In genomic region chr20:11912013-11912663, GRCh38 we compare ENCODE assay signal across 8 cellular contexts. TPM values are rescaled to one million over a fixed set of nuclear protein-coding genes. Genes with fewer than 3 reads are reported as not detected.
DNase-seq lines count a peak whose midpoint lies in the region; ATAC-seq and TF ChIP-seq lines count a peak whose summit lies in the region.

No MANE protein-coding gene starts in this region.

- H3K9me3 ChIP-seq in endodermal cell (ENCODE audit: control insufficient read depth, low read length) (no peaks in the 10 kb centered on the region), parathyroid adenoma (ENCODE audit: control insufficient read depth, low read length) (no peaks in the 10 kb centered on the region), tibial artery (no peaks in the 10 kb centered on the region), gastroesophageal sphincter (no peaks in the 10 kb centered on the region)

- ATAC-seq in GM18870 (IDR thresholded peaks at IDR 0.05; ENCODE audit: unreplicated experiment): no peak
- ATAC-seq in gastroesophageal sphincter: no peak

- no peak overlapping the region for H3K4me3 Mint-ChIP-seq in endodermal cell

- H3K27me3 Mint-ChIP-seq in endodermal cell (ENCODE audit: insufficient read depth): no peaks in the 10 kb centered on the region

- TF ChIP-seq EP300 in gastroesophageal sphincter (IDR thresholded peaks at IDR 0.05): no peak

- intact Hi-C loops in tibial artery (cut with DNase I; ENCODE audit: low total_unique reads): no loop called here

- no peak overlapping the region for H2AFZ ChIP-seq in parathyroid adenoma

- H3K36me3 Mint-ChIP-seq in endodermal cell (ENCODE audit: low read depth): no peaks in the 10 kb centered on the region

- H3K27ac Mint-ChIP-seq in endodermal cell: no peak overlapping the region

- DNase-seq in NCI-H510A treated with DMSO at 0.1 percent for 48 hours (lab: John Stamatoyannopoulos, UW) (peak; percentile 30), NCI-H510A (lab: John Stamatoyannopoulos, UW) (no peak), NAMALWA (ENCODE audit: low spot score) (peak; percentile 23), endodermal cell (peak; percentile 59), tibial artery (no peak)

- H3K4me3 ChIP-seq in endodermal cell (ENCODE audit: low read length): no peak overlapping the region
- no peak overlapping the region for H3K4me3 ChIP-seq in parathyroid adenoma (ENCODE audit: low read depth, low read length)
- no peak overlapping the region for H3K4me3 ChIP-seq in tibial artery
- H3K4me3 ChIP-seq in gastroesophageal sphincter: no peak overlapping the region

- H3K36me3 ChIP-seq in endodermal cell (ENCODE audit: control insufficient read depth, insufficient read depth, low read length) (no peaks in the 10 kb centered on the region), parathyroid adenoma (ENCODE audit: control insufficient read depth, insufficient read depth, low read length) (no peaks in the 10 kb centered on the region), tibial artery (no peaks in the 10 kb centered on the region), gastroesophageal sphincter (no peaks in the 10 kb centered on the region)

- 83 to 94% methylated on average over 1 to 4 of the region's 4 CpGs for WGBS in endodermal cell (ENCODE audit: insufficient coverage in 1 of 2, insufficient read length in 1 of 2), 2 experiments
- WGBS in gastroesophageal sphincter (ENCODE audit: low coverage in 1 of 2), 2 donors: 69 to 74% methylated on average over 3 of the region's 4 CpGs

- peaks cover 36% of the 10 kb centered on the region for H3K4me1 Mint-ChIP-seq in endodermal cell

- H3K79me2 ChIP-seq in parathyroid adenoma: peaks cover 33% of the 10 kb centered on the region

- peak; percentile 82 for TF ChIP-seq CTCF in endodermal cell (conservative IDR thresholded peaks at IDR 0.05)
- TF ChIP-seq CTCF in parathyroid adenoma (IDR thresholded peaks at IDR 0.05): peak; percentile 47
- no peak for TF ChIP-seq CTCF in tibial artery (IDR thresholded peaks at IDR 0.05)
- TF ChIP-seq CTCF in gastroesophageal sphincter (IDR thresholded peaks at IDR 0.05): peak in 1 of 4 experiments; percentile 33

- no peaks in the 10 kb centered on the region for H3K9me3 Mint-ChIP-seq in endodermal cell

- no peak overlapping the region for H3K27ac ChIP-seq in endodermal cell (ENCODE audit: low read depth, low read length)
- no peak overlapping the region for H3K27ac ChIP-seq in parathyroid adenoma
- H3K27ac ChIP-seq in tibial artery: no peak overlapping the region
- H3K27ac ChIP-seq in gastroesophageal sphincter: no peak overlapping the region

- H3K4me1 ChIP-seq in endodermal cell (ENCODE audit: control insufficient read depth, insufficient read depth, low read length) (no peaks in the 10 kb centered on the region), parathyroid adenoma (no peaks in the 10 kb centered on the region), tibial artery (peaks cover 0 to 13% (median 5%) of the 10 kb centered on the region in 4 donors), gastroesophageal sphincter (peaks cover 0 to 32% (median 0%) of the 10 kb centered on the region in 3 donors)

- H3K4me2 ChIP-seq in parathyroid adenoma (ENCODE audit: low read length): no peak overlapping the region

- TF ChIP-seq POLR2A in gastroesophageal sphincter (IDR thresholded peaks at IDR 0.05): no peak

- H3K9ac ChIP-seq in endodermal cell (ENCODE audit: extremely low read depth, low read length, poor library complexity, severe bottlenecking): no peak overlapping the region
- H3K9ac ChIP-seq in parathyroid adenoma: no peak overlapping the region

- H3K27me3 ChIP-seq in endodermal cell (ENCODE audit: control insufficient read depth, insufficient read depth, low read length, poor library complexity, severe bottlenecking) (no peaks in the 10 kb centered on the region), parathyroid adenoma (ENCODE audit: control insufficient read depth, insufficient read depth, low read length) (no peaks in the 10 kb centered on the region), tibial artery (no peaks in the 10 kb centered on the region), gastroesophageal sphincter (no peaks in the 10 kb centered on the region)

RNA-seq across cellular contexts. Expression of gene BTBD3, which starts 5.6 kb away (rescaled TPM):
- total RNA-seq in endodermal cell (100 to 1,000 TPM in 1 of 2 donors, 10 to 100 TPM in 1; 81.7 to 115 TPM), gastroesophageal sphincter (10 to 100 TPM; 25.9 to 87.8 (median 34.8) TPM)
- 67.5 TPM for polyA plus RNA-seq in endodermal cell (2013, experiment 1 of 2)
- 66.3 TPM for polyA plus RNA-seq in endodermal cell (2013, experiment 2 of 2)

Comparison
In these comparisons a context has a peak if more than half of its experiments do, and no peak if none do; other contexts are left out.
1. DNase-seq: peak in NCI-H510A treated with DMSO at 0.1 percent for 48 hours (single experiment), NAMALWA (single experiment) and endodermal cell (single experiment); none in NCI-H510A (single experiment) and tibial artery (0 of 2).
2. CTCF ChIP-seq: peak in endodermal cell (single experiment) and parathyroid adenoma (single experiment); none in tibial artery (0 of 2).